ENCODE assay signal across 16 cellular contexts in genomic region chr11:134841411-134841810, GRCh38.
A peak's percentile ranks its signal among the peaks of the same experiment; 100 is the strongest.
DNase-seq lines count a peak whose midpoint lies in the region; ATAC-seq, FAIRE-seq and TF ChIP-seq lines count a peak whose summit lies in the region.
"Had no signal": no experiment of that assay in that cellular context is flagged by ENCODE, and none has a peak within 500 bp of the region (broad histone marks: within the 10 kb centered on the region; RNA-seq: fewer than 3 reads in every experiment).

No MANE protein-coding gene starts in this region.

- H3K79me2 ChIP-seq in Karpas-422 (ENCODE audit: low read length) = no peaks in the 10 kb centered on the region

- H3K4me1 Mint-ChIP-seq in T-helper 17 cell = peaks cover 2% of the 10 kb centered on the region
- H3K4me1 Mint-ChIP-seq: CD8-positive, alpha-beta memory T cell had no signal

- H3K4me1 ChIP-seq in BLaER1 treated with 17β-estradiol and CSF1 and Interleukin-3, amounts not matched to agents 10 nM and 100 nM = peaks cover 9 to 48% (median 38%) of the 10 kb centered on the region in 10 experiments
- peaks cover 28% of the 10 kb centered on the region for H3K4me1 ChIP-seq in Karpas-422 (ENCODE audit: low read length)
- H3K4me1 ChIP-seq: A549, BE2C, Caco-2 had no signal

- H3K36me3 Mint-ChIP-seq in T-helper 17 cell (ENCODE audit: low read depth) = peaks cover 3% of the 10 kb centered on the region
- H3K36me3 Mint-ChIP-seq: CD8-positive, alpha-beta memory T cell had no signal

- ATAC-seq in GM18907 (IDR thresholded peaks at IDR 0.05; ENCODE audit: unreplicated experiment) = no peak
- no peak for ATAC-seq in T-helper 17 cell
- ATAC-seq: A549, HCT116, HepG2 had no signal

- H4K20me1 ChIP-seq in BLaER1 treated with 17β-estradiol and CSF1 and Interleukin-3, amounts not matched to agents 10 nM and 100 nM = 0 out of 22 replicates have a peak, but pooled peaks cover 0 to 5% (median 0%) of the 10 kb centered on the region in 11 experiments
- no peaks in the 10 kb centered on the region for H4K20me1 ChIP-seq in Karpas-422 (ENCODE audit: insufficient read depth, low read depth, low read length)

- no peak overlapping the region for H3K4me3 Mint-ChIP-seq in T-helper 17 cell
- H3K4me3 Mint-ChIP-seq: CD8-positive, alpha-beta memory T cell had no signal

- no peaks in the 10 kb centered on the region for H3K9me2 ChIP-seq in Karpas-422 (replicated peaks; ENCODE audit: insufficient read depth, low read length)

- H3K27me3 Mint-ChIP-seq in T-helper 17 cell = peaks cover 52% of the 10 kb centered on the region

- peak overlapping the region; percentile 56 for H2AFZ ChIP-seq in Karpas-422 (ENCODE audit: low read length)

- H3K4me3 ChIP-seq in BLaER1 treated with 17β-estradiol and CSF1 and Interleukin-3, amounts not matched to agents 10 nM and 100 nM = no peak overlapping the region
- H3K4me3 ChIP-seq in Karpas-422 (ENCODE audit: low read length) = peak overlapping the region; percentile 71
- no peak overlapping the region for H3K4me3 ChIP-seq in bronchial epithelial cell (ENCODE audit: low read depth, low read length)
- H3K4me3 ChIP-seq: A549 had no signal

- no peak overlapping the region for H3K27ac Mint-ChIP-seq in T-helper 17 cell

- H3K36me3 ChIP-seq in BLaER1 treated with 17β-estradiol and CSF1 and Interleukin-3, amounts not matched to agents 10 nM and 100 nM = no peaks in the 10 kb centered on the region
- H3K36me3 ChIP-seq in Karpas-422 (ENCODE audit: insufficient read depth, low read length) = no peaks in the 10 kb centered on the region
- H3K36me3 ChIP-seq in bronchial epithelial cell (ENCODE audit: control insufficient read depth, insufficient read depth, low read length) = no peaks in the 10 kb centered on the region
- H3K36me3 ChIP-seq: BE2C had no signal

- no peak for TF ChIP-seq CTCF in bronchial epithelial cell (IDR thresholded peaks at IDR 0.05; ENCODE audit: insufficient read depth, low read length, severe bottlenecking)

- H3K9me3 ChIP-seq in BLaER1 treated with 17β-estradiol and CSF1 and Interleukin-3, amounts not matched to agents 10 nM and 100 nM (replicated peaks in 1 of 11) = no peaks in the 10 kb centered on the region
- H3K9me3 ChIP-seq in Karpas-422 (ENCODE audit: low read length) (no peaks in the 10 kb centered on the region), T-helper 17 cell (ENCODE audit: control insufficient read depth, low read length, poor library complexity, severe bottlenecking) (no peaks in the 10 kb centered on the region)
- H3K9me3 ChIP-seq: A549, BE2C, Caco-2 had no signal

- no peak overlapping the region for H3K27ac ChIP-seq in BLaER1 treated with 17β-estradiol and CSF1 and Interleukin-3, amounts not matched to agents 10 nM and 100 nM
- H3K27ac ChIP-seq in Karpas-422 (ENCODE audit: low read length) = no peak overlapping the region
- H3K27ac ChIP-seq: A549 had no signal

- H3K9ac ChIP-seq in BLaER1 treated with 17β-estradiol and CSF1 and Interleukin-3, amounts not matched to agents 10 nM and 100 nM = no peak overlapping the region
- peak overlapping the region; percentile 84 for H3K9ac ChIP-seq in Karpas-422 (ENCODE audit: low read length)

- peak; percentile 99 for DNase-seq in DMS79 (lab: John Stamatoyannopoulos, UW)
- no peak for DNase-seq in Karpas-422
- DNase-seq in bronchial epithelial cell (ENCODE audit: low read depth) = no peak
- DNase-seq in A172 (ENCODE audit: low spot score) = no peak
- no peak for DNase-seq in T-helper 17 cell
- no peak for DNase-seq in NCI-H2029 treated with DMSO at 0.1 percent for 48 hours (lab: John Stamatoyannopoulos, UW)
- DNase-seq: BE2C; Caco-2; CD8-positive, alpha-beta memory T cell; GF-D8 had no signal

- peak; percentile 62 for FAIRE-seq in bronchial epithelial cell (lab: Jason Lieb, UNC)
- FAIRE-seq: A549, HepG2, HTR-8/SVneo had no signal

- peak overlapping the region in 8 of 11 experiments; percentile 8 to 85 (median 72); a peak in 13 of 22 replicates for H3K4me2 ChIP-seq in BLaER1 treated with 17β-estradiol and CSF1 and Interleukin-3, amounts not matched to agents 10 nM and 100 nM
- H3K4me2 ChIP-seq in Karpas-422 (ENCODE audit: low read depth, low read length, poor library complexity, severe bottlenecking) = peak overlapping the region; percentile 92
- H3K4me2 ChIP-seq: A549 had no signal

- no peaks in the 10 kb centered on the region for H3K27me3 ChIP-seq in BLaER1 treated with 17β-estradiol and CSF1 and Interleukin-3, amounts not matched to agents 10 nM and 100 nM
- H3K27me3 ChIP-seq in Karpas-422 (ENCODE audit: low read length) (no peaks in the 10 kb centered on the region), bronchial epithelial cell (ENCODE audit: control insufficient read depth, insufficient read depth, low read length) (no peaks in the 10 kb centered on the region)
